Comparison of ENCODE assay signal across 24 cellular contexts in genomic region chr4:168491563-168491962, GRCh38.
"Had no signal": no experiment of that assay in that cellular context is flagged by ENCODE, and none has a peak within 500 bp of the region (broad histone marks: within the 10 kb centered on the region; RNA-seq: fewer than 3 reads in every experiment).

No MANE protein-coding gene starts in this region.

- H3K27me3 ChIP-seq: left lung, sigmoid colon, suprapubic skin, tibial artery, uterus had no signal

- H3K36me3 ChIP-seq: left lung, lower lobe of right lung, pancreas, prostate gland, sigmoid colon, spleen, suprapubic skin, thoracic aorta, tibial artery, uterus had no signal

- H3K4me3 ChIP-seq: left lung, lower lobe of right lung, pancreas, prostate gland, sigmoid colon, spleen, suprapubic skin, thoracic aorta, tibial artery, uterus had no signal

- FAIRE-seq: pancreas, small intestine had no signal

- H3K27ac ChIP-seq: left lung, lower lobe of right lung, pancreas, prostate gland, sigmoid colon, spleen, suprapubic skin, thoracic aorta, tibial artery, uterus had no signal

- ATAC-seq: left colon; left lung; lower lobe of right lung; naive thymus-derived CD8-positive, alpha-beta T cell; pancreas; right cardiac atrium; stimulated activated effector memory CD8-positive, alpha-beta T cell treated with anti-CD3 and anti-CD28 coated beads, Interleukin-12 subunit alpha, Interleukin-12 subunit beta, amount 100 ng/mL, for 72 hours had no signal

- DNase-seq: hippocampal formation; kidney; left colon; left lung; lower lobe of right lung; mammary epithelial cell; mesenchymal stem cell; naive thymus-derived CD8-positive, alpha-beta T cell; nucleus accumbens; pancreas; posterior cingulate gyrus; retina; right cardiac atrium; sigmoid colon; small intestine; spleen; stimulated activated CD4-positive, alpha-beta T cell treated with anti-CD3 and anti-CD28 coated beads, Interleukin-4, amount 100 ng/mL, for 24 hours; stimulated activated naive CD4-positive, alpha-beta T cell; tibial artery; uterus had no signal

- H3K4me1 ChIP-seq: lower lobe of right lung, pancreas, prostate gland, sigmoid colon, spleen, suprapubic skin, tibial artery, uterus had no signal

- H3K9me3 ChIP-seq: left lung, lower lobe of right lung, pancreas, prostate gland, sigmoid colon, spleen, suprapubic skin, thoracic aorta, tibial artery, uterus had no signal
